1 cellular context compared by ENCODE assay signal in genomic region chrX:47817421-47817820, GRCh38.
A peak's percentile ranks its signal among the peaks of the same experiment; 100 is the strongest.
TF ChIP-seq lines count a peak whose summit lies in the region.

No MANE protein-coding gene starts in this region.

TF ChIP-seq in K562, 482 proteins besides CTCF, POLR2A, EP300 and RAD21 (continued from another document and continues in another):
- TF ChIP-seq, protein P1, sequence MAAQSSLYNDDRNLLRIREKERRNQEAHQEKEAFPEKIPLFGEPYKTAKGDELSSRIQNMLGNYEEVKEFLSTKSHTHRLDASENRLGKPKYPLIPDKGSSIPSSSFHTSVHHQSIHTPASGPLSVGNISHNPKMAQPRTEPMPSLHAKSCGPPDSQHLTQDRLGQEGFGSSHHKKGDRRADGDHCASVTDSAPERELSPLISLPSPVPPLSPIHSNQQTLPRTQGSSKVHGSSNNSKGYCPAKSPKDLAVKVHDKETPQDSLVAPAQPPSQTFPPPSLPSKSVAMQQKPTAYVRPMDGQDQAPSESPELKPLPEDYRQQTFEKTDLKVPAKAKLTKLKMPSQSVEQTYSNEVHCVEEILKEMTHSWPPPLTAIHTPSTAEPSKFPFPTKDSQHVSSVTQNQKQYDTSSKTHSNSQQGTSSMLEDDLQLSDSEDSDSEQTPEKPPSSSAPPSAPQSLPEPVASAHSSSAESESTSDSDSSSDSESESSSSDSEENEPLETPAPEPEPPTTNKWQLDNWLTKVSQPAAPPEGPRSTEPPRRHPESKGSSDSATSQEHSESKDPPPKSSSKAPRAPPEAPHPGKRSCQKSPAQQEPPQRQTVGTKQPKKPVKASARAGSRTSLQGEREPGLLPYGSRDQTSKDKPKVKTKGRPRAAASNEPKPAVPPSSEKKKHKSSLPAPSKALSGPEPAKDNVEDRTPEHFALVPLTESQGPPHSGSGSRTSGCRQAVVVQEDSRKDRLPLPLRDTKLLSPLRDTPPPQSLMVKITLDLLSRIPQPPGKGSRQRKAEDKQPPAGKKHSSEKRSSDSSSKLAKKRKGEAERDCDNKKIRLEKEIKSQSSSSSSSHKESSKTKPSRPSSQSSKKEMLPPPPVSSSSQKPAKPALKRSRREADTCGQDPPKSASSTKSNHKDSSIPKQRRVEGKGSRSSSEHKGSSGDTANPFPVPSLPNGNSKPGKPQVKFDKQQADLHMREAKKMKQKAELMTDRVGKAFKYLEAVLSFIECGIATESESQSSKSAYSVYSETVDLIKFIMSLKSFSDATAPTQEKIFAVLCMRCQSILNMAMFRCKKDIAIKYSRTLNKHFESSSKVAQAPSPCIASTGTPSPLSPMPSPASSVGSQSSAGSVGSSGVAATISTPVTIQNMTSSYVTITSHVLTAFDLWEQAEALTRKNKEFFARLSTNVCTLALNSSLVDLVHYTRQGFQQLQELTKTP (IDR thresholded peaks at IDR 0.05; ENCODE audit: low read depth in 1 of 2, partially characterized antibody in 2 of 2): no peak
- TF ChIP-seq GTF2A2 (tag; IDR thresholded peaks at IDR 0.05) (no peak), ZNF444 (CRISPR knock-in tag; IDR thresholded peaks at IDR 0.05) (no peak), HSF4 (CRISPR knock-in tag; IDR thresholded peaks at IDR 0.05; ENCODE audit: borderline replicate concordance) (no peak), TBP (optimal IDR thresholded peaks at IDR 0.05; ENCODE audit: low read depth, low read length) (no peak), SRF (CRISPR knock-in tag; IDR thresholded peaks at IDR 0.05) (peak in 1 of 2 experiments; percentile 75; a peak in 1 of 4 replicates), STAT6 (CRISPR knock-in tag; IDR thresholded peaks at IDR 0.05) (no peak), TEAD2 (tag; IDR thresholded peaks at IDR 0.05) (no peak), ZNF785 (CRISPR knock-in tag; IDR thresholded peaks at IDR 0.05) (no peak), CCNT2 (IDR thresholded peaks at IDR 0.05; ENCODE audit: borderline replicate concordance, extremely low read depth, insufficient read length, low read depth, low read length) (peak; percentile 94), TCF3 (CRISPR knock-in tag; IDR thresholded peaks at IDR 0.05) (peak; percentile 95), CBFA2T3 (IDR thresholded peaks at IDR 0.05) (peak; percentile 98), ETS2 (tag; IDR thresholded peaks at IDR 0.05; ENCODE audit: borderline replicate concordance, poor library complexity, severe bottlenecking) (no peak), BCLAF1 (IDR thresholded peaks at IDR 0.05; ENCODE audit: borderline replicate concordance in 1 of 2, control insufficient read depth in 1 of 2, low read depth in 2 of 2, low read length in 1 of 2) (no peak), MECOM (CRISPR knock-in tag; IDR thresholded peaks at IDR 0.05) (no peak), ELK1 (CRISPR knock-in tag; IDR thresholded peaks at IDR 0.05) (no peak), ZNF695 (CRISPR knock-in tag; IDR thresholded peaks at IDR 0.05) (no peak), SP2 (IDR thresholded peaks at IDR 0.05; ENCODE audit: extremely low read depth, low read depth, low read length, poor library complexity, severe bottlenecking) (no peak), MYC (IDR thresholded peaks at IDR 0.05; ENCODE audit: low read depth, low read length) (peak; percentile 85), MYC (CRISPR knock-in tag; IDR thresholded peaks at IDR 0.05; ENCODE audit: borderline replicate concordance, low read depth) (no peak), PPARD (CRISPR knock-in tag; IDR thresholded peaks at IDR 0.05) (no peak), USF1 (CRISPR knock-in tag; IDR thresholded peaks at IDR 0.05) (no peak), SMARCC2 (IDR thresholded peaks at IDR 0.05; ENCODE audit: low read depth) (peak; percentile 78), RBM14 (IDR thresholded peaks at IDR 0.05; ENCODE audit: borderline replicate concordance, insufficient read depth, low read depth, low read length) (no peak), SMAD2 (IDR thresholded peaks at IDR 0.05; ENCODE audit: low read depth, low read length) (no peak), GTF2B (IDR thresholded peaks at IDR 0.05; ENCODE audit: extremely low read depth, insufficient read length) (no peak), NEUROD1 (IDR thresholded peaks at IDR 0.05; ENCODE audit: borderline replicate concordance, low read depth, low read length, partially characterized antibody) (peak; percentile 51), TAF9B (IDR thresholded peaks at IDR 0.05; ENCODE audit: partially characterized antibody) (no peak), KLF6 (CRISPR knock-in tag; IDR thresholded peaks at IDR 0.05; ENCODE audit: borderline replicate concordance) (no peak), ZNF644 (tag; IDR thresholded peaks at IDR 0.05; ENCODE audit: low read depth) (peak; percentile 93), ZNF263 (CRISPR knock-in tag; IDR thresholded peaks at IDR 0.05; ENCODE audit: borderline replicate concordance) (no peak), CEBPG (CRISPR knock-in tag; IDR thresholded peaks at IDR 0.05) (no peak), CEBPG (tag; conservative IDR thresholded peaks at IDR 0.05 in 1 of 2, IDR thresholded peaks at IDR 0.05 in 1 of 2) (no peak), ZC3H11A (IDR thresholded peaks at IDR 0.05; ENCODE audit: low read depth, low read length) (no peak), CBX2 (IDR thresholded peaks at IDR 0.05; ENCODE audit: insufficient read depth, low read length, poor library complexity, severe bottlenecking) (no peak), ZFP1 (CRISPR knock-in tag; IDR thresholded peaks at IDR 0.05) (no peak), MTA3 (IDR thresholded peaks at IDR 0.05; ENCODE audit: borderline replicate concordance) (no peak), RBM34 (IDR thresholded peaks at IDR 0.05; ENCODE audit: borderline replicate concordance, insufficient read depth, low read length) (no peak)
- TF ChIP-seq, protein P2, sequence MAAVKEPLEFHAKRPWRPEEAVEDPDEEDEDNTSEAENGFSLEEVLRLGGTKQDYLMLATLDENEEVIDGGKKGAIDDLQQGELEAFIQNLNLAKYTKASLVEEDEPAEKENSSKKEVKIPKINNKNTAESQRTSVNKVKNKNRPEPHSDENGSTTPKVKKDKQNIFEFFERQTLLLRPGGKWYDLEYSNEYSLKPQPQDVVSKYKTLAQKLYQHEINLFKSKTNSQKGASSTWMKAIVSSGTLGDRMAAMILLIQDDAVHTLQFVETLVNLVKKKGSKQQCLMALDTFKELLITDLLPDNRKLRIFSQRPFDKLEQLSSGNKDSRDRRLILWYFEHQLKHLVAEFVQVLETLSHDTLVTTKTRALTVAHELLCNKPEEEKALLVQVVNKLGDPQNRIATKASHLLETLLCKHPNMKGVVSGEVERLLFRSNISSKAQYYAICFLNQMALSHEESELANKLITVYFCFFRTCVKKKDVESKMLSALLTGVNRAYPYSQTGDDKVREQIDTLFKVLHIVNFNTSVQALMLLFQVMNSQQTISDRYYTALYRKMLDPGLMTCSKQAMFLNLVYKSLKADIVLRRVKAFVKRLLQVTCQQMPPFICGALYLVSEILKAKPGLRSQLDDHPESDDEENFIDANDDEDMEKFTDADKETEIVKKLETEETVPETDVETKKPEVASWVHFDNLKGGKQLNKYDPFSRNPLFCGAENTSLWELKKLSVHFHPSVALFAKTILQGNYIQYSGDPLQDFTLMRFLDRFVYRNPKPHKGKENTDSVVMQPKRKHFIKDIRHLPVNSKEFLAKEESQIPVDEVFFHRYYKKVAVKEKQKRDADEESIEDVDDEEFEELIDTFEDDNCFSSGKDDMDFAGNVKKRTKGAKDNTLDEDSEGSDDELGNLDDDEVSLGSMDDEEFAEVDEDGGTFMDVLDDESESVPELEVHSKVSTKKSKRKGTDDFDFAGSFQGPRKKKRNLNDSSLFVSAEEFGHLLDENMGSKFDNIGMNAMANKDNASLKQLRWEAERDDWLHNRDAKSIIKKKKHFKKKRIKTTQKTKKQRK (IDR thresholded peaks at IDR 0.05; ENCODE audit: borderline replicate concordance, low read depth, low read length): no peak
- TF ChIP-seq, protein P3, sequence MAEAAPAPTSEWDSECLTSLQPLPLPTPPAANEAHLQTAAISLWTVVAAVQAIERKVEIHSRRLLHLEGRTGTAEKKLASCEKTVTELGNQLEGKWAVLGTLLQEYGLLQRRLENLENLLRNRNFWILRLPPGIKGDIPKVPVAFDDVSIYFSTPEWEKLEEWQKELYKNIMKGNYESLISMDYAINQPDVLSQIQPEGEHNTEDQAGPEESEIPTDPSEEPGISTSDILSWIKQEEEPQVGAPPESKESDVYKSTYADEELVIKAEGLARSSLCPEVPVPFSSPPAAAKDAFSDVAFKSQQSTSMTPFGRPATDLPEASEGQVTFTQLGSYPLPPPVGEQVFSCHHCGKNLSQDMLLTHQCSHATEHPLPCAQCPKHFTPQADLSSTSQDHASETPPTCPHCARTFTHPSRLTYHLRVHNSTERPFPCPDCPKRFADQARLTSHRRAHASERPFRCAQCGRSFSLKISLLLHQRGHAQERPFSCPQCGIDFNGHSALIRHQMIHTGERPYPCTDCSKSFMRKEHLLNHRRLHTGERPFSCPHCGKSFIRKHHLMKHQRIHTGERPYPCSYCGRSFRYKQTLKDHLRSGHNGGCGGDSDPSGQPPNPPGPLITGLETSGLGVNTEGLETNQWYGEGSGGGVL (CRISPR knock-in tag; IDR thresholded peaks at IDR 0.05): no peak
- TF ChIP-seq, protein P4, sequence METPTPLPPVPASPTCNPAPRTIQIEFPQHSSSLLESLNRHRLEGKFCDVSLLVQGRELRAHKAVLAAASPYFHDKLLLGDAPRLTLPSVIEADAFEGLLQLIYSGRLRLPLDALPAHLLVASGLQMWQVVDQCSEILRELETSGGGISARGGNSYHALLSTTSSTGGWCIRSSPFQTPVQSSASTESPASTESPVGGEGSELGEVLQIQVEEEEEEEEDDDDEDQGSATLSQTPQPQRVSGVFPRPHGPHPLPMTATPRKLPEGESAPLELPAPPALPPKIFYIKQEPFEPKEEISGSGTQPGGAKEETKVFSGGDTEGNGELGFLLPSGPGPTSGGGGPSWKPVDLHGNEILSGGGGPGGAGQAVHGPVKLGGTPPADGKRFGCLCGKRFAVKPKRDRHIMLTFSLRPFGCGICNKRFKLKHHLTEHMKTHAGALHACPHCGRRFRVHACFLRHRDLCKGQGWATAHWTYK (CRISPR knock-in tag; IDR thresholded peaks at IDR 0.05): no peak
